ENCODE assay signal across 8 cellular contexts in the genomic region with DNA sequence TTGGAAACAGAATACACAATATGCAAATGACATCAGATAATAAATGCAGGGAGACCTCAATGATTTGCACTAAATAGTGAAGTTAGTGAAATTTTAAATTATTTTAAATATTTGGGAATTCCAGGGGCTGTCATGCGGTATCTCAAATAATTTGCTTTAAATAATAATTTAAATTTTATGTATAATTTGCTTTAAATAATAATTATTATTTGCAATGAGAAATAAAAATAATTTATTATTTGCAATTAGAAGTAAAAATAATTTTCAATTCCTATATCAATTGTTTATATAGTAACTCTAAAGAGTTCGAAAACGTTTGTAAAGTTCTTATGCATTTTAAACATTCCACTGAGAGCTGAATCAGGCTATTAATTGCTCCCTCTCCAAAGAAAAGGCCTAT.
"Had no signal": no experiment of that assay in that cellular context is flagged by ENCODE, and none has a peak within 500 bp of the region (broad histone marks: within the 10 kb centered on the region; RNA-seq: fewer than 3 reads in every experiment).

No MANE protein-coding gene starts in this region.

- H3K4me1 ChIP-seq: HAP-1 had no signal

- FAIRE-seq: HepG2 had no signal

- H3K36me3 ChIP-seq: HAP-1 had no signal

- H3K9ac ChIP-seq: GM23248 had no signal

- H3K9me3 ChIP-seq: HAP-1 had no signal

- H3K27ac ChIP-seq: GM23248, HL-60 had no signal

- DNase-seq: GM23248, GOT3, H7, HFFc6, KBM-7 had no signal

- H3K4me3 ChIP-seq: GM23248, HAP-1 had no signal
